ENCODE assay signal across 17 cellular contexts in the genomic region with DNA sequence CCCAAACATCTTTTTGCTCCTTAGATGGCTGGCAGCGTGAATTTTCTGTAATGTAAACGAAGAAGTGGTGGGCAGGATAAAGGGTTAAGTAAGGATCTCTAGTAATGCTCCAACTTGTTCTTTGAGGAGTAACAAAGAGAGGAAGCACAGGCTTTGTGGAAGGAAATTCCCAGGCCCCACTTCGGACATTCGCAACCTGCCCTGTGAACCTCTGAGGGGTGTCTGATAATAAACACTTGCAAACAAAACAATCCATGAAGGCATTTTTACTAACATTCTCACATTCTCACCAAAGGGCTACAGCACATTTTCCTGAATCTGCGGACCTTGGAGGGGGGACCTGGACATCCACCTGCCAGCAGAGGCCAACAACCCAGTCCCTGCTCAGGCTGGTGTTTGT. TPM values are rescaled to one million over a fixed set of nuclear protein-coding genes. Genes with fewer than 3 reads are reported as not detected.
A peak's percentile ranks its signal among the peaks of the same experiment; 100 is the strongest.
DNase-seq lines count a peak whose midpoint lies in the region; ATAC-seq, FAIRE-seq and TF ChIP-seq lines count a peak whose summit lies in the region.
"Had no signal": no experiment of that assay in that cellular context is flagged by ENCODE, and none has a peak within 500 bp of the region (broad histone marks: within the 10 kb centered on the region; RNA-seq: fewer than 3 reads in every experiment).

No MANE protein-coding gene starts in this region.

- H3K4me3 Mint-ChIP-seq in endothelial cell (ENCODE audit: unreplicated experiment), result peak overlapping the region; percentile 83
- H3K4me3 Mint-ChIP-seq in activated T-helper 1 cell treated with anti-CD3 and anti-CD28 coated beads, Interleukin-12 subunit alpha, Interleukin-12 subunit beta, Interleukin-2, Interleukin-4 antibody, amounts not matched to agents 30 ng/mL and 10 ng/mL and 1 ng/mL, durations not matched to agents 14 hours and 24 hours and 36 hours, result no peak overlapping the region

- 69 to 91% (median 91%) methylated on average over 5 of the region's 5 CpGs for WGBS in small intestine, 3 donors

- peaks cover 12% of the 10 kb centered on the region for H3K27me3 Mint-ChIP-seq in endothelial cell (ENCODE audit: unreplicated experiment)
- H3K27me3 Mint-ChIP-seq in activated T-helper 1 cell treated with anti-CD3 and anti-CD28 coated beads, Interleukin-12 subunit alpha, Interleukin-12 subunit beta, Interleukin-2, Interleukin-4 antibody, amounts not matched to agents 30 ng/mL and 10 ng/mL and 1 ng/mL, durations not matched to agents 14 hours and 24 hours and 36 hours (ENCODE audit: insufficient read depth), result no peaks in the 10 kb centered on the region

- no peak for ATAC-seq in left lung

- H3K27ac ChIP-seq in 22Rv1 (peak overlapping the region; percentile 58), left lung (peak overlapping the region; percentile 33 to 42), small intestine (ENCODE audit: low read depth in 1 of 2, low read length in 1 of 2) (peak overlapping the region in 1 of 2 donors; percentile 32)
- H3K27ac ChIP-seq: KMS-11, PC-9 had no signal

- H3K4me1 ChIP-seq in left lung (peaks cover 16 to 31% of the 10 kb centered on the region in 2 donors), small intestine (ENCODE audit: control insufficient read depth in 2 of 2, insufficient read depth in 1 of 2, low read depth in 1 of 2, low read length in 1 of 2) (no peaks in the 10 kb centered on the region)

- H3K4me1 Mint-ChIP-seq in endothelial cell (ENCODE audit: unreplicated experiment), result peaks cover 92% of the 10 kb centered on the region
- H3K4me1 Mint-ChIP-seq in activated T-helper 1 cell treated with anti-CD3 and anti-CD28 coated beads, Interleukin-12 subunit alpha, Interleukin-12 subunit beta, Interleukin-2, Interleukin-4 antibody, amounts not matched to agents 30 ng/mL and 10 ng/mL and 1 ng/mL, durations not matched to agents 14 hours and 24 hours and 36 hours (ENCODE audit: low read depth), result no peaks in the 10 kb centered on the region

- DNase-seq in endothelial cell (ENCODE audit: low spot score), result peak; percentile 47
- DNase-seq in left lung, result no peak
- peak; percentile 90 for DNase-seq in pulmonary artery endothelial cell (ENCODE audit: low read depth, low spot score)
- no peak for DNase-seq in DMS153 (lab: John Stamatoyannopoulos, UW)
- DNase-seq in activated T-helper 1 cell treated with anti-CD3 and anti-CD28 coated beads, Interleukin-12 subunit alpha, Interleukin-12 subunit beta, Interleukin-2, Interleukin-4 antibody, amounts not matched to agents 30 ng/mL and 10 ng/mL and 1 ng/mL, durations not matched to agents 14 hours and 24 hours and 36 hours (ENCODE audit: low spot score), result no peak
- no peak for DNase-seq in RCC 7860 (ENCODE audit: low spot score)
- no peak for DNase-seq in small intestine
- DNase-seq: C1 segment of cervical spinal cord, DMS53, NCI-H146, NCI-H510A treated with DMSO at 0.1 percent for 48 hours, NCI-H82, PC-9 had no signal

- FAIRE-seq in RCC 7860 (lab: Jason Lieb, UNC), result no peak
- no peak for FAIRE-seq in small intestine (lab: Jason Lieb, UNC)
- FAIRE-seq: GM19239 had no signal

- H3K36me3 ChIP-seq in left lung (no peaks in the 10 kb centered on the region), small intestine (ENCODE audit: control insufficient read depth in 2 of 2, insufficient read depth in 2 of 2, low read length in 2 of 2) (no peaks in the 10 kb centered on the region)

- H3K27ac Mint-ChIP-seq in endothelial cell (ENCODE audit: unreplicated experiment), result peak overlapping the region; percentile 95
- H3K27ac Mint-ChIP-seq in activated T-helper 1 cell treated with anti-CD3 and anti-CD28 coated beads, Interleukin-12 subunit alpha, Interleukin-12 subunit beta, Interleukin-2, Interleukin-4 antibody, amounts not matched to agents 30 ng/mL and 10 ng/mL and 1 ng/mL, durations not matched to agents 14 hours and 24 hours and 36 hours, result no peak overlapping the region

- no peak overlapping the region for H3K4me3 ChIP-seq in left lung
- H3K4me3 ChIP-seq in small intestine (ENCODE audit: low read depth in 1 of 2, low read length in 2 of 2), result no peak overlapping the region
- H3K4me3 ChIP-seq: PC-9 had no signal

- H3K9me3 ChIP-seq in left lung (no peaks in the 10 kb centered on the region), small intestine (ENCODE audit: control insufficient read depth, low read depth) (no peaks in the 10 kb centered on the region)

- intact Hi-C loops in left lung (cut with DNase I), result no loop called here
- intact Hi-C loops in activated T-helper 1 cell treated with anti-CD3 and anti-CD28 coated beads, Interleukin-12 subunit alpha, Interleukin-12 subunit beta, Interleukin-2, Interleukin-4 antibody, amounts not matched to agents 30 ng/mL and 10 ng/mL and 1 ng/mL, durations not matched to agents 14 hours and 24 hours and 36 hours (cut with micrococcal nuclease), result no loop called here

- TF ChIP-seq CTCF in 22Rv1 (IDR thresholded peaks at IDR 0.05) (no peak), endothelial cell (IDR thresholded peaks at IDR 0.05; ENCODE audit: unreplicated experiment) (no peak), left lung (IDR thresholded peaks at IDR 0.05) (no peak)

- peaks cover 78% of the 10 kb centered on the region for H3K36me3 Mint-ChIP-seq in endothelial cell (ENCODE audit: low read depth, unreplicated experiment)
- no peaks in the 10 kb centered on the region for H3K36me3 Mint-ChIP-seq in activated T-helper 1 cell treated with anti-CD3 and anti-CD28 coated beads, Interleukin-12 subunit alpha, Interleukin-12 subunit beta, Interleukin-2, Interleukin-4 antibody, amounts not matched to agents 30 ng/mL and 10 ng/mL and 1 ng/mL, durations not matched to agents 14 hours and 24 hours and 36 hours (ENCODE audit: low read depth)

- H3K9me3 Mint-ChIP-seq in endothelial cell (ENCODE audit: unreplicated experiment), result no peaks in the 10 kb centered on the region
- H3K9me3 Mint-ChIP-seq in activated T-helper 1 cell treated with anti-CD3 and anti-CD28 coated beads, Interleukin-12 subunit alpha, Interleukin-12 subunit beta, Interleukin-2, Interleukin-4 antibody, amounts not matched to agents 30 ng/mL and 10 ng/mL and 1 ng/mL, durations not matched to agents 14 hours and 24 hours and 36 hours, result no peaks in the 10 kb centered on the region

- H3K27me3 ChIP-seq in left lung (no peaks in the 10 kb centered on the region), small intestine (ENCODE audit: control insufficient read depth in 2 of 2, insufficient read depth in 2 of 2, low read length in 2 of 2) (no peaks in the 10 kb centered on the region)

RNA-seq across cellular contexts. Expression of a gene that starts 25.8 kb away (rescaled TPM):
- 250 TPM for total RNA-seq in endothelial cell (ENCODE audit: unreplicated experiment)
- 100 to 1,000 TPM; 219 to 357 TPM for total RNA-seq in left lung
- total RNA-seq in pulmonary artery endothelial cell, result 2.0 and 20.1 TPM in 2 replicates
- not detected in 2 replicates for total RNA-seq in activated T-helper 1 cell treated with anti-CD3 and anti-CD28 coated beads, Interleukin-12 subunit alpha, Interleukin-12 subunit beta, Interleukin-2, Interleukin-4 antibody, amounts not matched to agents 30 ng/mL and 10 ng/mL and 1 ng/mL, durations not matched to agents 14 hours and 24 hours and 36 hours
- 1 to 10 TPM in 1 of 3 donors, under 1 TPM in 2; 0.45 to 7.4 (median 0.54) TPM for polyA plus RNA-seq in small intestine
- total RNA-seq: H4 had no signal

Comparison
In these comparisons a context has a peak if more than half of its experiments do, and no peak if none do; other contexts are left out.
1. DNase-seq: peak in endothelial cell (single experiment) and pulmonary artery endothelial cell (single experiment); none in left lung (0 of 2), DMS153 (single experiment), activated T-helper 1 cell treated with anti-CD3 and anti-CD28 coated beads, Interleukin-12 subunit alpha, Interleukin-12 subunit beta, Interleukin-2, Interleukin-4 antibody, amounts not matched to agents 30 ng/mL and 10 ng/mL and 1 ng/mL, durations not matched to agents 14 hours and 24 hours and 36 hours (single experiment), RCC 7860 (single experiment) and small intestine (single experiment).
2. RNA of a gene that starts 25.8 kb away (total RNA-seq): 219 to 357 TPM in left lung and 250 TPM in endothelial cell (single experiment); 2.0 to 20.1 TPM in pulmonary artery endothelial cell and not detected in activated T-helper 1 cell treated with anti-CD3 and anti-CD28 coated beads, Interleukin-12 subunit alpha, Interleukin-12 subunit beta, Interleukin-2, Interleukin-4 antibody, amounts not matched to agents 30 ng/mL and 10 ng/mL and 1 ng/mL, durations not matched to agents 14 hours and 24 hours and 36 hours; every median in the first group is over 10 times any median in the second.